ENCODE assay signal across 21 cellular contexts in genomic region chr2:171334171-171334570, GRCh38.
"Had no signal": no experiment of that assay in that cellular context is flagged by ENCODE, and none has a peak within 500 bp of the region (broad histone marks: within the 10 kb centered on the region; RNA-seq: fewer than 3 reads in every experiment).

No MANE protein-coding gene starts in this region.

- H3K4me1 ChIP-seq: body of pancreas, heart right ventricle, lower lobe of right lung, tibial artery had no signal

- H3K4me3 Mint-ChIP-seq: activated CD4-positive, alpha-beta T cell treated with anti-CD3 and anti-CD28 coated beads, Interleukin-2, amount 10 ng/mL, durations not matched to agents 7 days and 5 days; activated CD8-positive, alpha-beta T cell treated with anti-CD3 and anti-CD28 coated beads for 36 hours; activated naive CD4-positive, alpha-beta T cell treated with anti-CD3 and anti-CD28 coated beads, Interleukin-2, amount 50 U/mL, for 24 hours; activated T-helper 1 cell treated with anti-CD3 and anti-CD28 coated beads, Interleukin-12 subunit alpha, Interleukin-12 subunit beta, Interleukin-2, Interleukin-4 antibody, amounts not matched to agents 30 ng/mL and 10 ng/mL and 1 ng/mL, durations not matched to agents 14 hours and 24 hours and 36 hours; mesothelial cell of epicardium; natural killer cell treated with Interleukin-12 subunit alpha and Interleukin-12 subunit beta and Interleukin-15 and Interleukin-18, amount 100 ng/mL, for 72 hours; stimulated activated naive CD8-positive, alpha-beta T cell treated with anti-CD3 and anti-CD28 coated beads, Interleukin-15, Interleukin-2, amounts not matched to agents 100 ng/mL and 50 ng/mL, for 24 hours had no signal

- H3K9me3 ChIP-seq: body of pancreas, heart right ventricle, lower lobe of right lung, tibial artery had no signal

- H3K27me3 ChIP-seq: body of pancreas, cardiac muscle cell, heart right ventricle, tibial artery had no signal

- H3K27me3 Mint-ChIP-seq: activated CD4-positive, alpha-beta T cell treated with anti-CD3 and anti-CD28 coated beads, Interleukin-2, amount 10 ng/mL, durations not matched to agents 7 days and 5 days; activated CD8-positive, alpha-beta T cell treated with anti-CD3 and anti-CD28 coated beads for 36 hours; activated naive CD4-positive, alpha-beta T cell treated with anti-CD3 and anti-CD28 coated beads, Interleukin-2, amount 50 U/mL, for 24 hours; natural killer cell treated with Interleukin-12 subunit alpha and Interleukin-12 subunit beta and Interleukin-15 and Interleukin-18, amount 100 ng/mL, for 72 hours; progenitor cell of endocrine pancreas; stimulated activated naive CD8-positive, alpha-beta T cell treated with anti-CD3 and anti-CD28 coated beads, Interleukin-15, Interleukin-2, amounts not matched to agents 100 ng/mL and 50 ng/mL, for 24 hours had no signal

- H3K9me3 Mint-ChIP-seq: activated CD4-positive, alpha-beta T cell treated with anti-CD3 and anti-CD28 coated beads, Interleukin-2, amount 10 ng/mL, durations not matched to agents 7 days and 5 days; activated CD8-positive, alpha-beta T cell treated with anti-CD3 and anti-CD28 coated beads for 36 hours; activated naive CD4-positive, alpha-beta T cell treated with anti-CD3 and anti-CD28 coated beads, Interleukin-2, amount 50 U/mL, for 24 hours; activated T-helper 1 cell treated with anti-CD3 and anti-CD28 coated beads, Interleukin-12 subunit alpha, Interleukin-12 subunit beta, Interleukin-2, Interleukin-4 antibody, amounts not matched to agents 30 ng/mL and 10 ng/mL and 1 ng/mL, durations not matched to agents 14 hours and 24 hours and 36 hours; mesothelial cell of epicardium; natural killer cell treated with Interleukin-12 subunit alpha and Interleukin-12 subunit beta and Interleukin-15 and Interleukin-18, amount 100 ng/mL, for 72 hours; stimulated activated naive CD8-positive, alpha-beta T cell treated with anti-CD3 and anti-CD28 coated beads, Interleukin-15, Interleukin-2, amounts not matched to agents 100 ng/mL and 50 ng/mL, for 24 hours had no signal

- ATAC-seq: activated CD8-positive, alpha-beta T cell treated with anti-CD3 and anti-CD28 coated beads for 36 hours; body of pancreas; heart right ventricle; left lobe of liver; lower lobe of right lung; natural killer cell treated with Interleukin-12 subunit alpha and Interleukin-12 subunit beta and Interleukin-15 and Interleukin-18, amount 100 ng/mL, for 72 hours had no signal

- DNase-seq: activated CD4-positive, alpha-beta T cell treated with anti-CD3 and anti-CD28 coated beads, Interleukin-2, amount 10 ng/mL, durations not matched to agents 7 days and 5 days; activated CD4-positive, CD25-positive, alpha-beta regulatory T cell treated with anti-CD3 and anti-CD28 coated beads, Interleukin-2, amount 50 U/mL, for 72 hours; activated CD8-positive, alpha-beta T cell treated with anti-CD3 and anti-CD28 coated beads for 36 hours; activated gamma-delta T cell treated with Interleukin-2 at 50 U/mL for 16 hours; anterior cingulate cortex; heart right ventricle; islet precursor cell; lower lobe of right lung; stimulated activated CD4-positive, alpha-beta T cell treated with anti-CD3 and anti-CD28 coated beads, Interleukin-4, amount 100 ng/mL, for 1 hour; tibial artery had no signal

- H3K4me3 ChIP-seq: body of pancreas, cardiac muscle cell, heart right ventricle, lower lobe of right lung, tibial artery had no signal

- H3K27ac ChIP-seq: body of pancreas, cardiac muscle cell, epithelial cell of prostate, heart right ventricle, lower lobe of right lung, tibial artery, VCaP had no signal

- H3K36me3 ChIP-seq: cardiac muscle cell, heart right ventricle, lower lobe of right lung, tibial artery had no signal

- H3K27ac Mint-ChIP-seq: activated CD4-positive, alpha-beta T cell treated with anti-CD3 and anti-CD28 coated beads, Interleukin-2, amount 10 ng/mL, durations not matched to agents 7 days and 5 days; activated CD8-positive, alpha-beta T cell treated with anti-CD3 and anti-CD28 coated beads for 36 hours; activated naive CD4-positive, alpha-beta T cell treated with anti-CD3 and anti-CD28 coated beads, Interleukin-2, amount 50 U/mL, for 24 hours; activated T-helper 1 cell treated with anti-CD3 and anti-CD28 coated beads, Interleukin-12 subunit alpha, Interleukin-12 subunit beta, Interleukin-2, Interleukin-4 antibody, amounts not matched to agents 30 ng/mL and 10 ng/mL and 1 ng/mL, durations not matched to agents 14 hours and 24 hours and 36 hours; mesothelial cell of epicardium; natural killer cell treated with Interleukin-12 subunit alpha and Interleukin-12 subunit beta and Interleukin-15 and Interleukin-18, amount 100 ng/mL, for 72 hours; progenitor cell of endocrine pancreas; stimulated activated naive CD8-positive, alpha-beta T cell treated with anti-CD3 and anti-CD28 coated beads, Interleukin-15, Interleukin-2, amounts not matched to agents 100 ng/mL and 50 ng/mL, for 24 hours had no signal
